Comparison of ENCODE assay signal across 13 cellular contexts in genomic region chr9:137227853-137228514, GRCh38. TPM values are rescaled to one million over a fixed set of nuclear protein-coding genes. Genes with fewer than 3 reads are reported as not detected.
DNase-seq lines count a peak whose midpoint lies in the region; ATAC-seq and TF ChIP-seq lines count a peak whose summit lies in the region.
"Had no signal": no experiment of that assay in that cellular context is flagged by ENCODE, and none has a peak within 500 bp of the region (broad histone marks: within the 10 kb centered on the region; RNA-seq: fewer than 3 reads in every experiment).

No MANE protein-coding gene starts in this region.

- no peaks in the 10 kb centered on the region; a peak in 1 of 22 replicates for H4K20me1 ChIP-seq in BLaER1 treated with 17β-estradiol and CSF1 and Interleukin-3, amounts not matched to agents 10 nM and 100 nM
- H4K20me1 ChIP-seq in DOHH2 (ENCODE audit: control insufficient read depth, insufficient read depth, low read depth, low read length) = no peaks in the 10 kb centered on the region

- H3K36me3 ChIP-seq in BLaER1 treated with 17β-estradiol and CSF1 and Interleukin-3, amounts not matched to agents 10 nM and 100 nM = no peaks in the 10 kb centered on the region
- no peaks in the 10 kb centered on the region for H3K36me3 ChIP-seq in DOHH2 (ENCODE audit: control insufficient read depth, low read length)

- no peak overlapping the region for H3K4me3 ChIP-seq in BLaER1 treated with 17β-estradiol and CSF1 and Interleukin-3, amounts not matched to agents 10 nM and 100 nM
- no peak overlapping the region for H3K4me3 ChIP-seq in DOHH2 (ENCODE audit: low read length)

- TF ChIP-seq CTCF in DOHH2 (IDR thresholded peaks at IDR 0.05; ENCODE audit: low read depth, low read length, poor library complexity, severe bottlenecking) = peak; percentile 2
- TF ChIP-seq CTCF in activated B cell treated with CpG ODN at 0.5 μM for 24 hours (IDR thresholded peaks at IDR 0.05) = no peak
- no peak for TF ChIP-seq CTCF in CD14-positive monocyte (IDR thresholded peaks at IDR 0.05)

- H3K36me3 Mint-ChIP-seq in activated B cell treated with CpG ODN at 0.5 μM for 24 hours (ENCODE audit: low read depth) = no peaks in the 10 kb centered on the region
- no peaks in the 10 kb centered on the region for H3K36me3 Mint-ChIP-seq in naive B cell
- no peaks in the 10 kb centered on the region for H3K36me3 Mint-ChIP-seq in CD14-positive monocyte

- H3K27me3 Mint-ChIP-seq in activated B cell treated with CpG ODN at 0.5 μM for 24 hours = peaks cover 2% of the 10 kb centered on the region
- H3K27me3 Mint-ChIP-seq in naive B cell = peaks cover 0 to 15% (median 8%) of the 10 kb centered on the region in 3 donors
- peaks cover 2 to 34% (median 5%) of the 10 kb centered on the region in 3 donors for H3K27me3 Mint-ChIP-seq in CD14-positive monocyte (ENCODE audit: low read depth in 3 of 3)

- ATAC-seq in activated B cell treated with CpG ODN at 0.5 μM for 24 hours (ENCODE audit: low read depth) (no peak), naive B cell (ENCODE audit: low read depth in 2 of 2) (no peak), GM18868 (IDR thresholded peaks at IDR 0.05; ENCODE audit: unreplicated experiment) (no peak)

- peaks cover 6% of the 10 kb centered on the region for H3F3A ChIP-seq in DOHH2 (ENCODE audit: control insufficient read depth, insufficient read depth)

- no peaks in the 10 kb centered on the region for H3K9me2 ChIP-seq in DOHH2 (replicated peaks; ENCODE audit: control insufficient read depth, low read length)

- H3K4me2 ChIP-seq in BLaER1 treated with 17β-estradiol and CSF1 and Interleukin-3, amounts not matched to agents 10 nM and 100 nM = peak overlapping the region in 7 of 11 experiments; percentile 51 to 85 (median 75); a peak in 8 of 22 replicates
- H3K4me2 ChIP-seq in DOHH2 (ENCODE audit: low read length) = no peak overlapping the region

- DNase-seq in activated B cell treated with CpG ODN at 0.5 μM for 24 hours = no peak
- no peak for DNase-seq in naive B cell
- no peak for DNase-seq in CD14-positive monocyte (ENCODE audit: low spot score)
- DNase-seq in cortex of kidney (lab: John Stamatoyannopoulos, UW) = no peak

- POLR2A ChIA-PET in activated B cell treated with CpG ODN at 0.5 μM for 24 hours (lab: Charles Lee) = interaction anchor here (0.6 to 1.9 kb wide), 6 partner anchors 23 to 181 kb away, joined by 3 to 10 read pairs (median 4); partner anchors contain the start of genes ANAPC2, MAN1B1, NDOR1 and SSNA1

- H3K27ac ChIP-seq in BLaER1 treated with 17β-estradiol and CSF1 and Interleukin-3, amounts not matched to agents 10 nM and 100 nM = no peak overlapping the region
- no peak overlapping the region for H3K27ac ChIP-seq in DOHH2 (ENCODE audit: low read depth, low read length)

- H3K27me3 ChIP-seq in BLaER1 treated with 17β-estradiol and CSF1 and Interleukin-3, amounts not matched to agents 10 nM and 100 nM = no peaks in the 10 kb centered on the region
- H3K27me3 ChIP-seq in DOHH2 (ENCODE audit: control insufficient read depth, low read length) = peaks cover 13% of the 10 kb centered on the region

- no peaks in the 10 kb centered on the region for H3K9me3 ChIP-seq in BLaER1 treated with 17β-estradiol and CSF1 and Interleukin-3, amounts not matched to agents 10 nM and 100 nM (replicated peaks in 1 of 11)
- H3K9me3 ChIP-seq in DOHH2 (ENCODE audit: control insufficient read depth, insufficient read depth, low read length) = no peaks in the 10 kb centered on the region

- no peak overlapping the region for H3K4me3 Mint-ChIP-seq in activated B cell treated with CpG ODN at 0.5 μM for 24 hours
- peak overlapping the region in 1 of 8 donors; percentile 12 for H3K4me3 Mint-ChIP-seq in naive B cell
- H3K4me3 Mint-ChIP-seq in CD14-positive monocyte = peak overlapping the region in 1 of 2 donors; percentile 60

- H3K27ac Mint-ChIP-seq in activated B cell treated with CpG ODN at 0.5 μM for 24 hours = peak overlapping the region; percentile 15
- peak overlapping the region in 4 of 6 donors; percentile 60 to 97 (median 78) for H3K27ac Mint-ChIP-seq in naive B cell
- no peak overlapping the region for H3K27ac Mint-ChIP-seq in CD14-positive monocyte

- H3K79me2 ChIP-seq in DOHH2 (ENCODE audit: control insufficient read depth, low read length) = peaks cover 5% of the 10 kb centered on the region

- peaks cover 33 to 80% (median 71%) of the 10 kb centered on the region in 10 experiments for H3K4me1 ChIP-seq in BLaER1 treated with 17β-estradiol and CSF1 and Interleukin-3, amounts not matched to agents 10 nM and 100 nM
- H3K4me1 ChIP-seq in DOHH2 (ENCODE audit: control insufficient read depth, low read length) = peaks cover 27% of the 10 kb centered on the region

- no peaks in the 10 kb centered on the region for H3K9me3 Mint-ChIP-seq in activated B cell treated with CpG ODN at 0.5 μM for 24 hours
- H3K9me3 Mint-ChIP-seq in naive B cell = peaks cover 0 to 2% (median 0%) of the 10 kb centered on the region in 7 donors
- H3K9me3 Mint-ChIP-seq in CD14-positive monocyte = peaks cover 0 to 4% (median 0%) of the 10 kb centered on the region in 7 donors

- H3K9ac ChIP-seq in BLaER1 treated with 17β-estradiol and CSF1 and Interleukin-3, amounts not matched to agents 10 nM and 100 nM = no peak overlapping the region

- peaks cover 15% of the 10 kb centered on the region for H3K4me1 Mint-ChIP-seq in activated B cell treated with CpG ODN at 0.5 μM for 24 hours
- H3K4me1 Mint-ChIP-seq in naive B cell = peaks cover 6 to 9% (median 7%) of the 10 kb centered on the region in 3 donors
- H3K4me1 Mint-ChIP-seq in CD14-positive monocyte = peaks cover 17% of the 10 kb centered on the region

- CTCF ChIA-PET in activated B cell treated with CpG ODN at 0.5 μM for 24 hours (lab: Charles Lee) = interaction anchor here (0.9 to 4.1 kb wide), 9 partner anchors 8 to 199 kb away, joined by 3 to 21 read pairs (median 10); partner anchors contain the start of genes ANAPC2, NPDC1 and SSNA1

- intact Hi-C loops in activated B cell treated with CpG ODN at 0.5 μM for 24 hours (cut with micrococcal nuclease) (loop anchor here (1.0 to 10.0 kb wide), 5 partner anchors 39 to 343 kb away; partner anchors contain the start of genes C8G, FBXW5, NPDC1 and TRAF2), CD14-positive monocyte (cut with micrococcal nuclease) (loop anchor here in 1 of 2 donors (5.0 kb wide), 1 partner anchor 111 kb away; no protein-coding TSS in a partner anchor)

RNA-seq across cellular contexts. Expression of gene RNF224, which starts 0.7 kb away (rescaled TPM):
- total RNA-seq in activated B cell treated with CpG ODN at 0.5 μM for 24 hours = not detected in 2 replicates
- polyA plus RNA-seq in naive B cell (ENCODE audit: low read depth in 6 of 6) (not detected), CD14-positive monocyte (not detected)
- total RNA-seq: H7; liver; skeletal muscle tissue; T-helper 2 cell treated with Interferon-gamma antibody and Interleukin-4, amounts not matched to agents 100 ng/mL and 5 ng/mL, for 36 hours had no signal
- polyA plus RNA-seq: BJ, liver had no signal

RNA-seq across cellular contexts. Expression of gene SLC34A3, which starts 2.7 kb away (rescaled TPM):
- total RNA-seq in activated B cell treated with CpG ODN at 0.5 μM for 24 hours = not detected in 2 replicates
- polyA plus RNA-seq in naive B cell (ENCODE audit: low read depth in 6 of 6) = not detected
- not detected for polyA plus RNA-seq in CD14-positive monocyte
- total RNA-seq: liver; skeletal muscle tissue; T-helper 2 cell treated with Interferon-gamma antibody and Interleukin-4, amounts not matched to agents 100 ng/mL and 5 ng/mL, for 36 hours had no signal
- polyA plus RNA-seq: BJ, liver had no signal

RNA-seq across cellular contexts. Expression of gene CYSRT1, which starts 3.0 kb away (rescaled TPM):
- total RNA-seq in activated B cell treated with CpG ODN at 0.5 μM for 24 hours = 0.39 and 0.53 TPM in 2 replicates
- polyA plus RNA-seq in naive B cell (ENCODE audit: low read depth in 6 of 6) = not detected
- polyA plus RNA-seq in CD14-positive monocyte = not detected
- total RNA-seq: skeletal muscle tissue had no signal

RNA-seq across cellular contexts. Expression of gene RNF208, which starts 5.9 kb away (rescaled TPM):
- total RNA-seq in activated B cell treated with CpG ODN at 0.5 μM for 24 hours = 1.1 and 1.9 TPM in 2 replicates
- under 1 TPM in 1 of 6 donors, not detected in 5; 0.30 TPM for polyA plus RNA-seq in naive B cell (ENCODE audit: low read depth in 6 of 6)
- polyA plus RNA-seq in CD14-positive monocyte = not detected
- total RNA-seq: LHCN-M2, skeletal muscle tissue had no signal

RNA-seq across cellular contexts. Expression of gene TUBB4B, which starts 13.1 kb away (rescaled TPM):
- total RNA-seq in activated B cell treated with CpG ODN at 0.5 μM for 24 hours = 182 and 197 TPM in 2 replicates
- polyA plus RNA-seq in naive B cell (ENCODE audit: low read depth in 6 of 6) = 10 to 100 TPM; 22.7 to 53.2 (median 40.2) TPM
- polyA plus RNA-seq in CD14-positive monocyte = 10 to 100 TPM; 58.1 to 70.8 TPM

Comparison
In these comparisons a context has a peak if more than half of its experiments do, and no peak if none do; other contexts are left out.
1. H3K27ac Mint-ChIP-seq: peak in activated B cell treated with CpG ODN at 0.5 μM for 24 hours (single experiment) and naive B cell (4 of 6); none in CD14-positive monocyte (0 of 7).